1 cellular context compared by ENCODE assay signal in the genomic region with DNA sequence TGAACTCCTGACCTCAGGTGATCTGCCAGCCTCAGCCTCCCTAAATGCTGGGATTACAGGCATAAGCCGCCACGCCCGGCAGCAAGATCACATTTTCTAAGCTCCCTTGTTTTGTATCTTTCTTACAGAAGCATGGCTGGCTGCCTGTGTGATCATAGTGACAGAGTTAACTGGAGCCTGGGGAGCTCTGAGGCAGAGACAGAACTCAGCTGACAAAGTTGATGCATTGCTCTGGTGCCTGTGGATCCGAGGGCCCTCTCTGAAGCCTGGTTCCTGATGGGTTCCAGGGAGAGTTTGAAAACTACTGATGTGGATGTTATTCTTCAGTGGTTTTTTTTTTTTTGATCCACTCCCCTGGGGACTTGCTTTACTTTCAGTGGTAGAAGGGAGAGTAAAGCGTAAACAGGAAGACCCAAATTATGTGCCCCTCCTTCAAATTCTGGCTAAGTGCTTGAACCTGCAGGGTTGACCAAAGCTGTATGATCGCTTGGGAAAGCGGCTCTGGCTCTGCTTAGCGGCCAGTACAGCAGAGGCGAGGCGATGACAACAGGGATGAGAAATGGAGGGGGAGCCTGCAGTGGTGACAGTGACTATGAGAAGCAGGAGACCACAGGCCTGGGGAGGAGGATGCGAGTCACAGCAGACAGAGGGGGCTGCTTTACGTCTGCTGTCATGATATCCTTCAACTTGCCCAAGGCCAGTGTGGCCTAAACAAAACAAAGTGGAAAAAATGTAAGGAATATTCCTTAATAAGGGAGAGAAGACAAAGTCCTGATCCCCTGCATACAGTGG.
TF ChIP-seq lines count a peak whose summit lies in the region.

No MANE protein-coding gene starts in this region.

TF ChIP-seq in H1, 55 proteins besides CTCF, POLR2A, EP300 and RAD21:
- TF ChIP-seq SUZ12 (IDR thresholded peaks at IDR 0.05; ENCODE audit: low read length), result no peak
- TF ChIP-seq BACH1 (IDR thresholded peaks at IDR 0.05; ENCODE audit: low read length), result no peak
- TF ChIP-seq SRF (IDR thresholded peaks at IDR 0.05; ENCODE audit: low read depth, low read length), result no peak
- no peak for TF ChIP-seq CHD2 (IDR thresholded peaks at IDR 0.05; ENCODE audit: low read length)
- no peak for TF ChIP-seq RXRA (IDR thresholded peaks at IDR 0.05; ENCODE audit: insufficient read depth, low read depth, low read length)
- TF ChIP-seq YY1 (IDR thresholded peaks at IDR 0.05; ENCODE audit: low read depth, low read length), result no peak
- TF ChIP-seq CHD1 (IDR thresholded peaks at IDR 0.05; ENCODE audit: low read depth, low read length), result no peak
- TF ChIP-seq TBP (IDR thresholded peaks at IDR 0.05; ENCODE audit: low read depth, low read length), result no peak
- TF ChIP-seq TAF7 (optimal IDR thresholded peaks at IDR 0.05; ENCODE audit: borderline replicate concordance, low read depth, low read length), result no peak
- TF ChIP-seq SP1 (IDR thresholded peaks at IDR 0.05; ENCODE audit: low read depth, low read length), result no peak
- TF ChIP-seq ASH2L (IDR thresholded peaks at IDR 0.05; ENCODE audit: low read length), result no peak
- no peak for TF ChIP-seq PHF8 (conservative IDR thresholded peaks at IDR 0.05; ENCODE audit: low read depth, low read length)
- TF ChIP-seq CBX8 (IDR thresholded peaks at IDR 0.05; ENCODE audit: borderline replicate concordance, low read depth, low read length), result no peak
TF ChIP-seq in H1: peak in this region for 0.
